Comparison of ENCODE assay signal across 27 cellular contexts in genomic region chr5:141771031-141771430, GRCh38.
DNase-seq lines count a peak whose midpoint lies in the region; ATAC-seq and TF ChIP-seq lines count a peak whose summit lies in the region.
"Had no signal": no experiment of that assay in that cellular context is flagged by ENCODE, and none has a peak within 500 bp of the region (broad histone marks: within the 10 kb centered on the region; RNA-seq: fewer than 3 reads in every experiment).

No MANE protein-coding gene starts in this region.

- no peak overlapping the region for H4K5ac ChIP-seq in IMR-90 (ENCODE audit: low read depth, low read length)

- H2AFZ ChIP-seq in IMR-90 (replicated peaks; ENCODE audit: low read length, poor library complexity), result no peak overlapping the region

- H4K20me1 ChIP-seq in IMR-90 (ENCODE audit: insufficient read depth, low read length), result no peaks in the 10 kb centered on the region

- H3K27me3 ChIP-seq in IMR-90 (ENCODE audit: control insufficient read depth, insufficient read depth, low read length) (peaks cover 39% of the 10 kb centered on the region), layer of hippocampus (ENCODE audit: control insufficient read depth, insufficient read depth, low read length) (no peaks in the 10 kb centered on the region), ascending aorta (no peaks in the 10 kb centered on the region)
- H3K27me3 ChIP-seq: upper lobe of right lung had no signal

- H2BK5ac ChIP-seq in IMR-90 (ENCODE audit: low read depth, low read length, poor library complexity, severe bottlenecking), result no peak overlapping the region

- H3K4ac ChIP-seq in IMR-90 (ENCODE audit: low read depth, low read length), result no peak overlapping the region

- no peak overlapping the region for H3K4me3 Mint-ChIP-seq in mesothelial cell of epicardium
- H3K4me3 Mint-ChIP-seq: activated CD8-positive, alpha-beta memory T cell treated with anti-CD3 and anti-CD28 coated beads, Interleukin-2, amount 10 ng/mL, durations not matched to agents 7 days and 5 days; activated naive CD4-positive, alpha-beta T cell treated with anti-CD3 and anti-CD28 coated beads, Interleukin-2, amount 50 U/mL, for 24 hours; activated T-cell treated with anti-CD3 and anti-CD28 coated beads, Interleukin-2, amount 50 U/mL, for 72 hours; central memory CD8-positive, alpha-beta T cell; IgD-negative memory B cell; T-helper 17 cell had no signal

- H2BK120ac ChIP-seq in IMR-90 (ENCODE audit: low read depth, low read length), result no peak overlapping the region

- H3K9ac ChIP-seq in IMR-90 (ENCODE audit: low read depth, low read length), result no peak overlapping the region

- no peaks in the 10 kb centered on the region for H3K36me3 Mint-ChIP-seq in mesothelial cell of epicardium
- H3K36me3 Mint-ChIP-seq: activated CD8-positive, alpha-beta memory T cell treated with anti-CD3 and anti-CD28 coated beads, Interleukin-2, amount 10 ng/mL, durations not matched to agents 7 days and 5 days; activated naive CD4-positive, alpha-beta T cell treated with anti-CD3 and anti-CD28 coated beads, Interleukin-2, amount 50 U/mL, for 24 hours; IgD-negative memory B cell had no signal

- intact Hi-C loops in IMR-90 (cut with micrococcal nuclease), result no loop called here
- intact Hi-C loops in ascending aorta (cut with DNase I), result no loop called here

- H3K18ac ChIP-seq in IMR-90 (ENCODE audit: low read depth, low read length), result no peak overlapping the region

- H3K27me3 Mint-ChIP-seq in mesothelial cell of epicardium (ENCODE audit: low read depth), result peaks cover 19% of the 10 kb centered on the region

- H3K56ac ChIP-seq in IMR-90 (ENCODE audit: extremely low read depth, insufficient read depth, low read length), result no peak overlapping the region

- no peak overlapping the region for H2BK20ac ChIP-seq in IMR-90 (ENCODE audit: low read depth, low read length)

- H3K4me1 Mint-ChIP-seq in mesothelial cell of epicardium, result peaks cover 2% of the 10 kb centered on the region
- H3K4me1 Mint-ChIP-seq: activated CD8-positive, alpha-beta memory T cell treated with anti-CD3 and anti-CD28 coated beads, Interleukin-2, amount 10 ng/mL, durations not matched to agents 7 days and 5 days; activated naive CD4-positive, alpha-beta T cell treated with anti-CD3 and anti-CD28 coated beads, Interleukin-2, amount 50 U/mL, for 24 hours; central memory CD8-positive, alpha-beta T cell; IgD-negative memory B cell had no signal

- no peak overlapping the region for H3K23ac ChIP-seq in IMR-90 (ENCODE audit: low read depth, low read length)

- H4K91ac ChIP-seq in IMR-90 (ENCODE audit: insufficient read depth, low read depth, low read length), result no peak overlapping the region

- H3K4me3 ChIP-seq in IMR-90 (ENCODE audit: insufficient read depth, low read depth, low read length) (no peak overlapping the region), ascending aorta (no peak overlapping the region)
- H3K4me3 ChIP-seq: SK-N-MC, upper lobe of right lung had no signal

- no peaks in the 10 kb centered on the region for H3K9me1 ChIP-seq in IMR-90 (ENCODE audit: insufficient read depth, low read length)

- ATAC-seq in IMR-90 (ENCODE audit: low read depth), result peak; percentile 40; the same call in 1 of the 2 replicates
- ATAC-seq: activated CD8-positive, alpha-beta memory T cell treated with anti-CD3 and anti-CD28 coated beads, Interleukin-2, amount 10 ng/mL, durations not matched to agents 7 days and 5 days; activated T-cell treated with anti-CD3 and anti-CD28 coated beads, Interleukin-2, amount 50 U/mL, for 72 hours; T-helper 17 cell; upper lobe of right lung had no signal

- H3K14ac ChIP-seq in IMR-90 (replicated peaks; ENCODE audit: low read depth, low read length), result no peak overlapping the region

- in situ Hi-C loops in IMR-90 (cut with MboI; ENCODE audit: low sequenced_read_pairs), result no loop called here

- CTCF ChIA-PET in IMR-90 (lab: Yijun Ruan, JAX), result interaction anchor here (1.2 kb wide), 1 partner anchor 13 kb away, joined by 3 read pairs; no protein-coding TSS in a partner anchor

- no peak overlapping the region for H2BK15ac ChIP-seq in IMR-90 (ENCODE audit: low read depth, low read length)

- no peak for TF ChIP-seq POLR2A in IMR-90 (IDR thresholded peaks at IDR 0.05; ENCODE audit: low read depth, low read length)

- no TSS peak for BruUV-seq in IMR-90 (replicated peaks; lab: Mats Ljungman, UMichigan)

- H4K8ac ChIP-seq in IMR-90 (ENCODE audit: low read depth in 2 of 2, low read length in 2 of 2), result no peak overlapping the region

- TF ChIP-seq RAD21 in IMR-90 (IDR thresholded peaks at IDR 0.05; ENCODE audit: low read length), result no peak

- no peaks in the 10 kb centered on the region for H3K36me3 ChIP-seq in IMR-90 (ENCODE audit: control insufficient read depth, insufficient read depth, low read length)
- no peaks in the 10 kb centered on the region for H3K36me3 ChIP-seq in ascending aorta
- H3K36me3 ChIP-seq: upper lobe of right lung had no signal

- WGBS in IMR-90 (ENCODE audit: extremely low coverage in 2 of 2, insufficient read length in 1 of 2), 2 experiments, result no CpG with 5 or more reads among the region's 4 CpGs

- no peak overlapping the region for H3K4me2 ChIP-seq in IMR-90 (ENCODE audit: low read depth, low read length)

- no peak overlapping the region for H2AK9ac ChIP-seq in IMR-90 (replicated peaks; ENCODE audit: low read depth, low read length, poor library complexity)

- TF ChIP-seq CTCF in IMR-90 (conservative IDR thresholded peaks at IDR 0.05; ENCODE audit: low read depth, low read length), result no peak
- no peak for TF ChIP-seq CTCF in mesothelial cell of epicardium (IDR thresholded peaks at IDR 0.05; ENCODE audit: unreplicated experiment)
- no peak for TF ChIP-seq CTCF in ascending aorta (IDR thresholded peaks at IDR 0.05)

- dilution Hi-C loops in IMR-90 (cut with HindIII; ENCODE audit: low sequenced_read_pairs, unreplicated experiment), result no loop called here

- POLR2A ChIA-PET in IMR-90 (lab: Charles Lee; ENCODE audit: unreplicated experiment), result no interaction called here

- H3K9me3 Mint-ChIP-seq in mesothelial cell of epicardium, result no peaks in the 10 kb centered on the region
- H3K9me3 Mint-ChIP-seq: activated naive CD4-positive, alpha-beta T cell treated with anti-CD3 and anti-CD28 coated beads, Interleukin-2, amount 50 U/mL, for 24 hours; activated T-cell treated with anti-CD3 and anti-CD28 coated beads, Interleukin-2, amount 50 U/mL, for 72 hours; central memory CD8-positive, alpha-beta T cell had no signal

- H3K4me1 ChIP-seq in IMR-90 (ENCODE audit: control insufficient read depth, insufficient read depth, low read length), result no peaks in the 10 kb centered on the region
- no peaks in the 10 kb centered on the region for H3K4me1 ChIP-seq in ascending aorta
- H3K4me1 ChIP-seq: upper lobe of right lung had no signal

- H3K27ac Mint-ChIP-seq in mesothelial cell of epicardium, result no peak overlapping the region
- H3K27ac Mint-ChIP-seq: activated CD8-positive, alpha-beta memory T cell treated with anti-CD3 and anti-CD28 coated beads, Interleukin-2, amount 10 ng/mL, durations not matched to agents 7 days and 5 days; activated naive CD4-positive, alpha-beta T cell treated with anti-CD3 and anti-CD28 coated beads, Interleukin-2, amount 50 U/mL, for 24 hours; activated T-cell treated with anti-CD3 and anti-CD28 coated beads, Interleukin-2, amount 50 U/mL, for 72 hours; IgD-negative memory B cell; T-helper 17 cell had no signal

- DNase-seq in EH (ENCODE audit: low read depth), result peak; percentile 10
- peak; percentile 33 for DNase-seq in IMR-90
- peak; percentile 12 for DNase-seq in astrocyte of the hippocampus (ENCODE audit: low read depth, low spot score)
- DNase-seq in NCI-H2171 (lab: John Stamatoyannopoulos, UW), result no peak
- no peak for DNase-seq in mesothelial cell of epicardium (ENCODE audit: low spot score in 2 of 2, unreplicated experiment in 2 of 2)
- DNase-seq in GM19240 (ENCODE audit: insufficient read length, low spot score), result no peak
- no peak for DNase-seq in ascending aorta (ENCODE audit: low spot score in 2 of 2)
- DNase-seq: activated CD4-positive, alpha-beta T cell treated with anti-CD3 and anti-CD28 coated beads, Interleukin-2, amount 50 U/mL, for 1 hour; activated CD8-positive, alpha-beta memory T cell treated with anti-CD3 and anti-CD28 coated beads, Interleukin-2, amount 10 ng/mL, durations not matched to agents 7 days and 5 days; activated T-cell treated with anti-CD3 and anti-CD28 coated beads, Interleukin-2, amount 50 U/mL, for 72 hours; aorta; DMS79; HCEC 1CT; NCI-H1417; NCI-H526; occipital lobe; RPMI8226; small intestine; stimulated activated CD4-positive, alpha-beta T cell treated with anti-CD3 and anti-CD28 coated beads, Interleukin-1b, Interleukin-23, amount 100 ng/mL, for 48 hours; T-helper 17 cell; upper lobe of right lung had no signal

- H3K79me1 ChIP-seq in IMR-90 (ENCODE audit: low read depth in 1 of 2, low read length in 2 of 2), result no peaks in the 10 kb centered on the region

- H3K27ac ChIP-seq in IMR-90 (ENCODE audit: insufficient read depth, low read length), result no peak overlapping the region
- H3K27ac ChIP-seq in layer of hippocampus (ENCODE audit: low read depth, low read length), result peak overlapping the region; percentile 52
- H3K27ac ChIP-seq in ascending aorta, result no peak overlapping the region
- H3K27ac ChIP-seq: HL-60, SK-N-MC, upper lobe of right lung had no signal

- H3K9me3 ChIP-seq in IMR-90 (ENCODE audit: control insufficient read depth, insufficient read depth, low read length), result no peaks in the 10 kb centered on the region
- no peaks in the 10 kb centered on the region for H3K9me3 ChIP-seq in ascending aorta
- H3K9me3 ChIP-seq: upper lobe of right lung had no signal

- no peak overlapping the region for H2AK5ac ChIP-seq in IMR-90 (ENCODE audit: low read depth, low read length)

TF ChIP-seq in IMR-90, 13 proteins besides CTCF, POLR2A, EP300 and RAD21 (continues in another document):
- TF ChIP-seq MAZ (IDR thresholded peaks at IDR 0.05; ENCODE audit: borderline replicate concordance, low read depth, low read length), result no peak
- no peak for TF ChIP-seq FOS (IDR thresholded peaks at IDR 0.05; ENCODE audit: low read depth, low read length)
- TF ChIP-seq RFX5 (IDR thresholded peaks at IDR 0.05; ENCODE audit: low read depth, low read length), result no peak
- TF ChIP-seq BHLHE40 (IDR thresholded peaks at IDR 0.05; ENCODE audit: low read depth, low read length), result no peak
- TF ChIP-seq CHD1 (IDR thresholded peaks at IDR 0.05; ENCODE audit: low read depth, low read length), result no peak
- TF ChIP-seq NFE2L2 (IDR thresholded peaks at IDR 0.05; ENCODE audit: low read depth, low read length), result no peak
- TF ChIP-seq RCOR1 (IDR thresholded peaks at IDR 0.05; ENCODE audit: insufficient replicate concordance, low read length), result no peak
- no peak for TF ChIP-seq MXI1 (IDR thresholded peaks at IDR 0.05; ENCODE audit: borderline replicate concordance, low read depth, low read length)
- TF ChIP-seq MAFK (IDR thresholded peaks at IDR 0.05; ENCODE audit: low read depth, low read length), result no peak

Comparison
In these comparisons a context has a peak if more than half of its experiments do, and no peak if none do; other contexts are left out.
1. DNase-seq: peak in EH (single experiment), IMR-90 (single experiment) and astrocyte of the hippocampus (single experiment); none in NCI-H2171 (single experiment), mesothelial cell of epicardium (0 of 2), GM19240 (single experiment) and ascending aorta (0 of 2).